In the genomic region with DNA sequence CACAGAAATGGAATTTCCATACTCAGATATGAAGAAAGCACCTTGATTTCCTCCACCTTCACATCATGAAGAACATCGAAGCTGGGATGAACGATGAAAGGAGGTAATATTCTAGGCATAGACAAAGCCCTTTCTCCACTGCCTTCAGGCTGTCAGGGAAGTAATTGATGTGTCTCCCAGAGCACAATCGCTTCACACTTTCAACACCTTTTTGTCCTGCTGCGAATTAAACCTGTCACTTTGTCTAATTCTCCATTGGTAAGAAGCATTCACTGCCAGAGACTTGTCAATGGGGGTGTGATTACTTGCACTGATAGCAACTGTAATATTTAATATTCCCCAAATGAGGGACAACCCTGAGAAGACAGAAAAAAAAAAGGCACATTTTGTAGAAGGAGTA, we compare ENCODE assay signal across 1 cellular context.
TF ChIP-seq lines count a peak whose summit lies in the region.

No MANE protein-coding gene starts in this region.

TF ChIP-seq in SK-N-SH treated with all-trans-retinoic acid at 6 μM for 48 hours, 23 proteins besides CTCF, POLR2A, EP300 and RAD21 (continued from another document):
- TF ChIP-seq, protein P1, sequence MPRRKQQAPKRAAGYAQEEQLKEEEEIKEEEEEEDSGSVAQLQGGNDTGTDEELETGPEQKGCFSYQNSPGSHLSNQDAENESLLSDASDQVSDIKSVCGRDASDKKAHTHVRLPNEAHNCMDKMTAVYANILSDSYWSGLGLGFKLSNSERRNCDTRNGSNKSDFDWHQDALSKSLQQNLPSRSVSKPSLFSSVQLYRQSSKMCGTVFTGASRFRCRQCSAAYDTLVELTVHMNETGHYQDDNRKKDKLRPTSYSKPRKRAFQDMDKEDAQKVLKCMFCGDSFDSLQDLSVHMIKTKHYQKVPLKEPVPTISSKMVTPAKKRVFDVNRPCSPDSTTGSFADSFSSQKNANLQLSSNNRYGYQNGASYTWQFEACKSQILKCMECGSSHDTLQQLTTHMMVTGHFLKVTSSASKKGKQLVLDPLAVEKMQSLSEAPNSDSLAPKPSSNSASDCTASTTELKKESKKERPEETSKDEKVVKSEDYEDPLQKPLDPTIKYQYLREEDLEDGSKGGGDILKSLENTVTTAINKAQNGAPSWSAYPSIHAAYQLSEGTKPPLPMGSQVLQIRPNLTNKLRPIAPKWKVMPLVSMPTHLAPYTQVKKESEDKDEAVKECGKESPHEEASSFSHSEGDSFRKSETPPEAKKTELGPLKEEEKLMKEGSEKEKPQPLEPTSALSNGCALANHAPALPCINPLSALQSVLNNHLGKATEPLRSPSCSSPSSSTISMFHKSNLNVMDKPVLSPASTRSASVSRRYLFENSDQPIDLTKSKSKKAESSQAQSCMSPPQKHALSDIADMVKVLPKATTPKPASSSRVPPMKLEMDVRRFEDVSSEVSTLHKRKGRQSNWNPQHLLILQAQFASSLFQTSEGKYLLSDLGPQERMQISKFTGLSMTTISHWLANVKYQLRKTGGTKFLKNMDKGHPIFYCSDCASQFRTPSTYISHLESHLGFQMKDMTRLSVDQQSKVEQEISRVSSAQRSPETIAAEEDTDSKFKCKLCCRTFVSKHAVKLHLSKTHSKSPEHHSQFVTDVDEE (CRISPR knock-in tag; IDR thresholded peaks at IDR 0.05): no peak
- TF ChIP-seq ZNF8 (CRISPR knock-in tag; IDR thresholded peaks at IDR 0.05) (no peak), TOX (CRISPR knock-in tag; IDR thresholded peaks at IDR 0.05; ENCODE audit: borderline replicate concordance) (no peak), ZNF70 (CRISPR knock-in tag; IDR thresholded peaks at IDR 0.05) (no peak), RARB (CRISPR knock-in tag; IDR thresholded peaks at IDR 0.05) (no peak), ZFP30 (CRISPR knock-in tag; IDR thresholded peaks at IDR 0.05) (no peak), GLIS3 (CRISPR knock-in tag; IDR thresholded peaks at IDR 0.05) (no peak), ZNF565 (CRISPR knock-in tag; conservative IDR thresholded peaks at IDR 0.05; ENCODE audit: low read depth) (no peak), ZFP3 (CRISPR knock-in tag; IDR thresholded peaks at IDR 0.05) (no peak), CSDC2 (CRISPR knock-in tag; IDR thresholded peaks at IDR 0.05) (no peak), SNAI2 (CRISPR knock-in tag; IDR thresholded peaks at IDR 0.05) (no peak)
- TF ChIP-seq, protein P2, sequence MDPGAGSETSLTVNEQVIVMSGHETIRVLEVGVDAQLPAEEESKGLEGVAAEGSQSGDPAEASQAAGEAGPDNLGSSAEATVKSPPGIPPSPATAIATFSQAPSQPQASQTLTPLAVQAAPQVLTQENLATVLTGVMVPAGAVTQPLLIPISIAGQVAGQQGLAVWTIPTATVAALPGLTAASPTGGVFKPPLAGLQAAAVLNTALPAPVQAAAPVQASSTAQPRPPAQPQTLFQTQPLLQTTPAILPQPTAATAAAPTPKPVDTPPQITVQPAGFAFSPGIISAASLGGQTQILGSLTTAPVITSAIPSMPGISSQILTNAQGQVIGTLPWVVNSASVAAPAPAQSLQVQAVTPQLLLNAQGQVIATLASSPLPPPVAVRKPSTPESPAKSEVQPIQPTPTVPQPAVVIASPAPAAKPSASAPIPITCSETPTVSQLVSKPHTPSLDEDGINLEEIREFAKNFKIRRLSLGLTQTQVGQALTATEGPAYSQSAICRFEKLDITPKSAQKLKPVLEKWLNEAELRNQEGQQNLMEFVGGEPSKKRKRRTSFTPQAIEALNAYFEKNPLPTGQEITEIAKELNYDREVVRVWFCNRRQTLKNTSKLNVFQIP (CRISPR knock-in tag; IDR thresholded peaks at IDR 0.05; ENCODE audit: borderline replicate concordance, low read depth): no peak
- TF ChIP-seq, protein P3, sequence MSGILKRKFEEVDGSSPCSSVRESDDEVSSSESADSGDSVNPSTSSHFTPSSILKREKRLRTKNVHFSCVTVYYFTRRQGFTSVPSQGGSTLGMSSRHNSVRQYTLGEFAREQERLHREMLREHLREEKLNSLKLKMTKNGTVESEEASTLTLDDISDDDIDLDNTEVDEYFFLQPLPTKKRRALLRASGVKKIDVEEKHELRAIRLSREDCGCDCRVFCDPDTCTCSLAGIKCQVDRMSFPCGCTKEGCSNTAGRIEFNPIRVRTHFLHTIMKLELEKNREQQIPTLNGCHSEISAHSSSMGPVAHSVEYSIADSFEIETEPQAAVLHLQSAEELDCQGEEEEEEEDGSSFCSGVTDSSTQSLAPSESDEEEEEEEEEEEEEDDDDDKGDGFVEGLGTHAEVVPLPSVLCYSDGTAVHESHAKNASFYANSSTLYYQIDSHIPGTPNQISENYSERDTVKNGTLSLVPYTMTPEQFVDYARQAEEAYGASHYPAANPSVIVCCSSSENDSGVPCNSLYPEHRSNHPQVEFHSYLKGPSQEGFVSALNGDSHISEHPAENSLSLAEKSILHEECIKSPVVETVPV (CRISPR knock-in tag; IDR thresholded peaks at IDR 0.05): no peak
- TF ChIP-seq, protein P4, sequence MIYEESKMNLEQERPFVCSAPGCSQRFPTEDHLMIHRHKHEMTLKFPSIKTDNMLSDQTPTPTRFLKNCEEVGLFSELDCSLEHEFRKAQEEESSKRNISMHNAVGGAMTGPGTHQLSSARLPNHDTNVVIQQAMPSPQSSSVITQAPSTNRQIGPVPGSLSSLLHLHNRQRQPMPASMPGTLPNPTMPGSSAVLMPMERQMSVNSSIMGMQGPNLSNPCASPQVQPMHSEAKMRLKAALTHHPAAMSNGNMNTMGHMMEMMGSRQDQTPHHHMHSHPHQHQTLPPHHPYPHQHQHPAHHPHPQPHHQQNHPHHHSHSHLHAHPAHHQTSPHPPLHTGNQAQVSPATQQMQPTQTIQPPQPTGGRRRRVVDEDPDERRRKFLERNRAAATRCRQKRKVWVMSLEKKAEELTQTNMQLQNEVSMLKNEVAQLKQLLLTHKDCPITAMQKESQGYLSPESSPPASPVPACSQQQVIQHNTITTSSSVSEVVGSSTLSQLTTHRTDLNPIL (CRISPR knock-in tag; IDR thresholded peaks at IDR 0.05; ENCODE audit: low read depth): no peak
